9 cellular contexts compared by ENCODE assay signal in genomic region chr20:63895202-63895885, GRCh38. TPM values are rescaled to one million over a fixed set of nuclear protein-coding genes. Genes with fewer than 3 reads are reported as not detected.
DNase-seq lines count a peak whose midpoint lies in the region; ATAC-seq and TF ChIP-seq lines count a peak whose summit lies in the region.
"Had no signal": no experiment of that assay in that cellular context is flagged by ENCODE, and none has a peak within 500 bp of the region (broad histone marks: within the 10 kb centered on the region; RNA-seq: fewer than 3 reads in every experiment).

No MANE protein-coding gene starts in this region.

- CTCF ChIA-PET in CD4-positive, alpha-beta T cell (lab: Charles Lee), result interaction anchor here (0.6 to 1.3 kb wide), 8 partner anchors 29 to 188 kb away, joined by 3 to 7 read pairs (median 3); partner anchors contain the start of genes ARFRP1, PRPF6 and ZGPAT

- DNase-seq in CD4-positive, alpha-beta T cell, result peak in 2 of 10 experiments; percentile 7 to 35
- DNase-seq in SK-N-MC (ENCODE audit: low read depth, low spot score) (no peak), HuH-7 (ENCODE audit: low spot score) (no peak), hippocampal formation (lab: John Stamatoyannopoulos, UW) (no peak), MV-4-11 (lab: John Stamatoyannopoulos, UW) (no peak)
- no peak for DNase-seq in stimulated activated effector memory CD8-positive, alpha-beta T cell treated with anti-CD3 and anti-CD28 coated beads, Interleukin-12 subunit alpha, Interleukin-12 subunit beta, amount 100 ng/mL, for 72 hours (ENCODE audit: low spot score in 2 of 2)

- WGBS in gastroesophageal sphincter (ENCODE audit: low coverage in 1 of 2), 2 donors, result 0% methylated on average over 5 to 9 of the region's 85 CpGs

- peak overlapping the region; percentile 99 for H3K4me3 Mint-ChIP-seq in CD4-positive, alpha-beta T cell
- H3K4me3 Mint-ChIP-seq in stimulated activated effector memory CD8-positive, alpha-beta T cell treated with anti-CD3 and anti-CD28 coated beads, Interleukin-12 subunit alpha, Interleukin-12 subunit beta, amount 100 ng/mL, for 72 hours, result peak overlapping the region; percentile 75

- no peak for TF ChIP-seq CTCF in CD4-positive, alpha-beta T cell (IDR thresholded peaks at IDR 0.05)
- TF ChIP-seq CTCF in gastroesophageal sphincter (IDR thresholded peaks at IDR 0.05), result no peak

- no peaks in the 10 kb centered on the region for H3K9me3 Mint-ChIP-seq in CD4-positive, alpha-beta T cell
- no peaks in the 10 kb centered on the region for H3K9me3 Mint-ChIP-seq in stimulated activated effector memory CD8-positive, alpha-beta T cell treated with anti-CD3 and anti-CD28 coated beads, Interleukin-12 subunit alpha, Interleukin-12 subunit beta, amount 100 ng/mL, for 72 hours

- peaks cover 25% of the 10 kb centered on the region for H3K36me3 Mint-ChIP-seq in CD4-positive, alpha-beta T cell (ENCODE audit: low read depth)
- peaks cover 65% of the 10 kb centered on the region for H3K36me3 Mint-ChIP-seq in stimulated activated effector memory CD8-positive, alpha-beta T cell treated with anti-CD3 and anti-CD28 coated beads, Interleukin-12 subunit alpha, Interleukin-12 subunit beta, amount 100 ng/mL, for 72 hours

- H3K9me3 ChIP-seq in CD4-positive, alpha-beta T cell (ENCODE audit: control insufficient read depth, low read length), result no peaks in the 10 kb centered on the region
- H3K9me3 ChIP-seq in SK-N-MC (ENCODE audit: low read depth, low read length) (no peaks in the 10 kb centered on the region), gastroesophageal sphincter (no peaks in the 10 kb centered on the region)

- intact Hi-C loops in CD4-positive, alpha-beta T cell (cut with DNase I, micrococcal nuclease), result loop anchor here in 1 of 2 experiments (1.0 to 2.0 kb wide), 3 partner anchors 31 to 168 kb away; partner anchors contain the start of genes TCEA2, TPD52L2 and UCKL1

- H3K27me3 ChIP-seq in CD4-positive, alpha-beta T cell (ENCODE audit: control insufficient read depth, insufficient read depth, low read length), result no peaks in the 10 kb centered on the region
- no peaks in the 10 kb centered on the region for H3K27me3 ChIP-seq in gastroesophageal sphincter

- peaks cover 0 to 53% (median 15%) of the 10 kb centered on the region in 3 donors for H3K4me1 ChIP-seq in gastroesophageal sphincter

- no peak for TF ChIP-seq EP300 in gastroesophageal sphincter (IDR thresholded peaks at IDR 0.05)

- H3K4me3 ChIP-seq in SK-N-MC (peak overlapping the region; percentile 89), gastroesophageal sphincter (peak overlapping the region; percentile 49 to 65)

- H3K36me3 ChIP-seq in SK-N-MC (ENCODE audit: insufficient read depth, low read length) (no peaks in the 10 kb centered on the region; the same call in 1 of the 2 replicates), gastroesophageal sphincter (peaks cover 0 to 23% of the 10 kb centered on the region in 2 donors)

- H3K27ac Mint-ChIP-seq in CD4-positive, alpha-beta T cell, result peak overlapping the region; percentile 93
- peak overlapping the region; percentile 90 for H3K27ac Mint-ChIP-seq in stimulated activated effector memory CD8-positive, alpha-beta T cell treated with anti-CD3 and anti-CD28 coated beads, Interleukin-12 subunit alpha, Interleukin-12 subunit beta, amount 100 ng/mL, for 72 hours

- H3K27ac ChIP-seq in CD4-positive, alpha-beta T cell (ENCODE audit: low read depth, low read length), result peak overlapping the region; percentile 59
- H3K27ac ChIP-seq in SK-N-MC (peak overlapping the region; percentile 0; the same call in 1 of the 2 replicates), gastroesophageal sphincter (peak overlapping the region; percentile 7 to 87 (median 82))

- peak overlapping the region; percentile 78 for H3K9ac ChIP-seq in SK-N-MC (ENCODE audit: insufficient read length)

- POLR2A ChIA-PET in CD4-positive, alpha-beta T cell (lab: Charles Lee), result interaction anchor here (0.8 to 4.9 kb wide), 14 partner anchors 9 to 374 kb away, joined by 3 to 23 read pairs (median 4); partner anchors contain the start of genes OPRL1, PPDPF, PRPF6 and PTK6

- ATAC-seq in CD4-positive, alpha-beta T cell (ENCODE audit: poor library complexity), result no peak
- ATAC-seq in GM21737 (IDR thresholded peaks at IDR 0.05; ENCODE audit: unreplicated experiment) (peak; percentile 13), gastroesophageal sphincter (no peak)
- ATAC-seq in stimulated activated effector memory CD8-positive, alpha-beta T cell treated with anti-CD3 and anti-CD28 coated beads, Interleukin-12 subunit alpha, Interleukin-12 subunit beta, amount 100 ng/mL, for 72 hours, result peak; percentile 11

- H3K4me1 Mint-ChIP-seq in CD4-positive, alpha-beta T cell (ENCODE audit: low read depth), result peaks cover 51% of the 10 kb centered on the region
- H3K4me1 Mint-ChIP-seq in stimulated activated effector memory CD8-positive, alpha-beta T cell treated with anti-CD3 and anti-CD28 coated beads, Interleukin-12 subunit alpha, Interleukin-12 subunit beta, amount 100 ng/mL, for 72 hours, result peaks cover 33% of the 10 kb centered on the region

- TF ChIP-seq POLR2A in gastroesophageal sphincter (IDR thresholded peaks at IDR 0.05), result no peak

- H3K27me3 Mint-ChIP-seq in CD4-positive, alpha-beta T cell, result no peaks in the 10 kb centered on the region

RNA-seq across cellular contexts. Expression of gene DNAJC5, which starts 0.4 kb away (rescaled TPM):
- total RNA-seq in CD4-positive, alpha-beta T cell, result 10 to 100 TPM; 21.4 to 22.5 TPM
- 10 to 100 TPM; 44.7 to 70.6 (median 47.6) TPM for total RNA-seq in gastroesophageal sphincter

RNA-seq across cellular contexts. Expression of gene TPD52L2, which starts 30.3 kb away (rescaled TPM):
- 10 to 100 TPM; 15.1 to 15.3 TPM for total RNA-seq in CD4-positive, alpha-beta T cell
- total RNA-seq in gastroesophageal sphincter, result 100 to 1,000 TPM; 136 to 157 (median 145) TPM

RNA-seq across cellular contexts. Expression of gene ABHD16B, which starts 34.0 kb away (rescaled TPM):
- not detected for total RNA-seq in CD4-positive, alpha-beta T cell
- not detected for total RNA-seq in gastroesophageal sphincter
- total RNA-seq: NCI-H460 had no signal

Comparison
In these comparisons a context has a peak if more than half of its experiments do, and no peak if none do; other contexts are left out.
1. ATAC-seq: peak in GM21737 (single experiment) and stimulated activated effector memory CD8-positive, alpha-beta T cell treated with anti-CD3 and anti-CD28 coated beads, Interleukin-12 subunit alpha, Interleukin-12 subunit beta, amount 100 ng/mL, for 72 hours (single experiment); none in CD4-positive, alpha-beta T cell (single experiment) and gastroesophageal sphincter (single experiment).
2. H3K27ac ChIP-seq: peak in every context shown above with its lines; median percentile 82 in gastroesophageal sphincter; 59 in CD4-positive, alpha-beta T cell; 0 in SK-N-MC.
3. RNA of gene TPD52L2, which starts 30.3 kb away (total RNA-seq): 136 to 157 TPM in gastroesophageal sphincter; 15.1 to 15.3 TPM in CD4-positive, alpha-beta T cell; every median in the first group is over 4 times any median in the second.